ENCODE assay signal across 10 cellular contexts in the genomic region with DNA sequence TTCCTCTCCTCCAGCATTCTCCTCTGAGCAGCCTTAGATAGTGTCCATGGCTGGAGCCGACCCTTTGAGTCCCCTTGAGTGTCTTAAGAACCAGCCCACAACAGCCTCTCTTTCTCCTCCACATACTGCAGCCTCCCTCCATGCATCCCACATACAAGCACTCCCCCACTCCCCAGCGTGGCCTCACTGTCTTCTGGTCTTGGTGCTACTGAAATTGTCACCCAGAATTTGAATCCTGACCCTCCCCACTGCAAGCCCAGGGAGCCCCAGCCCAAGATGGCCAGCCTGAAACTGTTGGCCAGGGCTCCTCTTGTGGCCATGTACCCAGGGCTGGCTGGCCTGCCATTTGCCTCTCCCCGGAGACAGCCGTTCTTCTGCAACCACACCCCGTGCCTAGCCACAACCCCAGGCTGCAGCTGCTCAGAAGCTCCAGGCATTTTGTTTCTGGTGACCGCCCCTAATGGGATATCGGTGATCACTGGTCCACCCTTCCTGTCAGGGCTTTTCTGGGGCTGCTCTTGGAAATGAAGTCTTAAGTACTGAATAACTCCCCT. TPM values are rescaled to one million over a fixed set of nuclear protein-coding genes. Genes with fewer than 3 reads are reported as not detected.
DNase-seq lines count a peak whose midpoint lies in the region; ATAC-seq, FAIRE-seq and TF ChIP-seq lines count a peak whose summit lies in the region.
"Had no signal": no experiment of that assay in that cellular context is flagged by ENCODE, and none has a peak within 500 bp of the region (broad histone marks: within the 10 kb centered on the region; RNA-seq: fewer than 3 reads in every experiment).

No MANE protein-coding gene starts in this region.

- RAD21 ChIA-PET in GM12878 (lab: Charles Lee; ENCODE audit: unreplicated experiment): no interaction called here

- SMC1A ChIA-PET in GM12878 (lab: Charles Lee; ENCODE audit: uncharacterized antibody, unreplicated experiment): interaction anchor here (1.1 kb wide), 1 partner anchor 97 kb away, joined by 3 read pairs; no protein-coding TSS in a partner anchor

- in situ Hi-C loops in GM12878 (cut with MboI): no loop called here

- no peak overlapping the region for H3K27ac ChIP-seq in GM12878 (ENCODE audit: control insufficient read depth, insufficient read depth)
- H3K27ac ChIP-seq: transverse colon had no signal

- H3K4me2 ChIP-seq in GM12878 (ENCODE audit: control insufficient read depth, insufficient read depth): no peak overlapping the region

- H3K9me3 Mint-ChIP-seq in T-helper 1 cell treated with Interleukin-12 subunit alpha and Interleukin-12 subunit beta and Interleukin-4 antibody, amounts not matched to agents 30 μg/mL and 1 μg/mL, for 36 hours: no peaks in the 10 kb centered on the region

- intact Hi-C loops in GM12878 (cut with micrococcal nuclease; ENCODE audit: unreplicated experiment): no loop called here
- intact Hi-C loops in posterior vena cava (cut with DNase I): loop anchor here in 1 of 2 donors (10.0 kb wide), 1 partner anchor 406 kb away; no protein-coding TSS in a partner anchor

- no peak for DNase-seq in T-helper 1 cell
- no peak for DNase-seq in GM12878 (ENCODE audit: low read depth, low spot score)
- DNase-seq in posterior vena cava (ENCODE audit: low spot score): peak; percentile 76
- no peak for DNase-seq in NCI-H748 (lab: John Stamatoyannopoulos, UW; ENCODE audit: unreplicated experiment)
- DNase-seq: nucleus accumbens, transverse colon had no signal

- 45% methylated on average over 7 of the region's 7 CpGs for WGBS in GM12878 (ENCODE audit: insufficient coverage, insufficient replicate concordance, low lambda C conversion rate, missing lambda C conversion rate)

- no peak overlapping the region for H3K9ac ChIP-seq in GM12878 (ENCODE audit: control insufficient read depth, insufficient read depth, low read length)

- no peaks in the 10 kb centered on the region for H3K9me3 ChIP-seq in GM12878 (replicated peaks; ENCODE audit: control insufficient read depth, insufficient read depth, low read length)
- H3K9me3 ChIP-seq: transverse colon had no signal

- TF ChIP-seq RAD21 in GM12878 (IDR thresholded peaks at IDR 0.05; ENCODE audit: insufficient read depth, low read depth, low read length): no peak

- CTCF ChIA-PET in GM12878 (lab: Yijun Ruan, JAX): interaction anchor here (1.4 to 1.8 kb wide), 2 partner anchors 13 to 15 kb away, joined by 3 to 7 read pairs; no protein-coding TSS in a partner anchor

- ATAC-seq in HG03103 (IDR thresholded peaks at IDR 0.05; ENCODE audit: low read depth, unreplicated experiment) (peak; percentile 14), GM12878 (no peak; the same call in 1 of the 3 replicates), GM21367 (IDR thresholded peaks at IDR 0.05; ENCODE audit: unreplicated experiment) (no peak), HG03097 (IDR thresholded peaks at IDR 0.05; ENCODE audit: low FRiP score, unreplicated experiment) (no peak)

- H3K79me2 ChIP-seq in GM12878 (ENCODE audit: control insufficient read depth, insufficient read depth, low read length): no peaks in the 10 kb centered on the region

- no peak overlapping the region for H3K4me3 Mint-ChIP-seq in T-helper 1 cell treated with Interleukin-12 subunit alpha and Interleukin-12 subunit beta and Interleukin-4 antibody, amounts not matched to agents 30 μg/mL and 1 μg/mL, for 36 hours

- no peaks in the 10 kb centered on the region for H4K20me1 ChIP-seq in GM12878 (ENCODE audit: control insufficient read depth, insufficient read depth)

- peaks cover 8 to 9% of the 10 kb centered on the region in 2 experiments; a peak in 3 of 4 replicates for H3K36me3 ChIP-seq in GM12878 (ENCODE audit: control insufficient read depth in 2 of 2, insufficient read depth in 2 of 2, low read length in 1 of 2)

- no peak; the same call in 1 of the 2 replicates for TF ChIP-seq POLR2A in GM12878 (IDR thresholded peaks at IDR 0.05; ENCODE audit: low read depth, low read length)

- no peaks in the 10 kb centered on the region for H3K27me3 Mint-ChIP-seq in T-helper 1 cell treated with Interleukin-12 subunit alpha and Interleukin-12 subunit beta and Interleukin-4 antibody, amounts not matched to agents 30 μg/mL and 1 μg/mL, for 36 hours (ENCODE audit: low read depth)

- H3K4me1 ChIP-seq in GM12878 (ENCODE audit: control insufficient read depth, insufficient read depth, low read length): peaks cover 6% of the 10 kb centered on the region
- H3K4me1 ChIP-seq: transverse colon had no signal

- H3K27ac Mint-ChIP-seq in T-helper 1 cell treated with Interleukin-12 subunit alpha and Interleukin-12 subunit beta and Interleukin-4 antibody, amounts not matched to agents 30 μg/mL and 1 μg/mL, for 36 hours: peak overlapping the region; percentile 61

- no peak overlapping the region for H3K4me3 ChIP-seq in GM12878
- H3K4me3 ChIP-seq: transverse colon had no signal

- POLR2A ChIA-PET in GM12878 (lab: Charles Lee): no interaction called here

- no peak for TF ChIP-seq CTCF in GM12878 (IDR thresholded peaks at IDR 0.05 in 2 of 3, conservative IDR thresholded peaks at IDR 0.05 in 1 of 3; ENCODE audit: control insufficient read depth in 2 of 3, extremely low read depth in 1 of 3, insufficient read depth in 1 of 3, low read depth in 3 of 3, low read length in 3 of 3)

- no peak overlapping the region for H2AFZ ChIP-seq in GM12878 (ENCODE audit: control insufficient read depth, low read depth, low read length)

- no TSS peak for BruUV-seq in GM12878 (replicated peaks; lab: Mats Ljungman, UMichigan)

- no peak for TF ChIP-seq EP300 in GM12878 (IDR thresholded peaks at IDR 0.05; ENCODE audit: borderline replicate concordance in 1 of 2, control insufficient read depth in 1 of 2, low read depth in 2 of 2, low read length in 2 of 2)

- H3K4me1 Mint-ChIP-seq in T-helper 1 cell treated with Interleukin-12 subunit alpha and Interleukin-12 subunit beta and Interleukin-4 antibody, amounts not matched to agents 30 μg/mL and 1 μg/mL, for 36 hours (ENCODE audit: low read depth): peaks cover 35% of the 10 kb centered on the region

- no peak for FAIRE-seq in GM12878 (lab: Jason Lieb, UNC)

- no peaks in the 10 kb centered on the region for H3K27me3 ChIP-seq in GM12878 (replicated peaks in 1 of 2; ENCODE audit: control insufficient read depth in 2 of 2, insufficient read depth in 2 of 2, low read length in 1 of 2)
- H3K27me3 ChIP-seq: transverse colon had no signal

- peaks cover 38% of the 10 kb centered on the region for H3K36me3 Mint-ChIP-seq in T-helper 1 cell treated with Interleukin-12 subunit alpha and Interleukin-12 subunit beta and Interleukin-4 antibody, amounts not matched to agents 30 μg/mL and 1 μg/mL, for 36 hours (ENCODE audit: low read depth)

TF ChIP-seq in GM12878, 131 proteins besides CTCF, POLR2A, EP300 and RAD21:
- TF ChIP-seq MEF2B (IDR thresholded peaks at IDR 0.05; ENCODE audit: partially characterized antibody, poor library complexity, severe bottlenecking) (peak; percentile 48), TAF1 (IDR thresholded peaks at IDR 0.05; ENCODE audit: borderline replicate concordance, low read depth, low read length) (no peak), SPI1 (IDR thresholded peaks at IDR 0.05; ENCODE audit: borderline replicate concordance, insufficient read depth, low read depth, low read length) (peak; percentile 71; the same call in 1 of the 2 replicates)

RNA-seq across cellular contexts. Expression of gene SH2D4B, which starts 18.8 kb away (rescaled TPM):
- 1.2 TPM in 2 replicates for total RNA-seq in GM12878 (2013; cell fraction: nucleolus; rRNA removed)
- 0.05 and 0.06 TPM in 2 replicates for total RNA-seq in GM12878 (2014; rRNA removed)
- total RNA-seq in GM12878 (2014; rRNA removed; fragmentation: Illumina TruSeq; extraction: Trizol): not detected in 2 replicates
- 0.13 and 0.19 TPM in 2 replicates for total RNA-seq in GM12878 (2021)
- 0.07 TPM for polyA plus RNA-seq in GM12878 (2011; ENCODE audit: low read depth)
- 0.14 TPM in 2 replicates for polyA plus RNA-seq in GM12878 (2011; rRNA removed)
- polyA plus RNA-seq in GM12878 (2011; cell fraction: cytosol; rRNA removed): 0.08 and 0.09 TPM in 2 replicates
- polyA plus RNA-seq in GM12878 (2011; cell fraction: nucleus; rRNA removed): 0.61 and 0.67 TPM in 2 replicates
- 0.05 and 0.13 TPM in 2 replicates for polyA plus RNA-seq in GM12878 (2012)
- polyA plus RNA-seq in GM12878 (2014; fragmentation: Illumina TruSeq; extraction: Trizol): not detected in 2 replicates
- polyA plus RNA-seq in GM12878 (2014; fragmentation: Nextera tagmentation; extraction: Ambion mirVana): not detected
- polyA plus RNA-seq in GM12878 (2014; rRNA removed): 0.04 TPM in 1 of 2 replicates, not detected in the other
- polyA plus RNA-seq in GM12878 (2016; fragmentation: Nextera tagmentation; extraction: Ambion mirVana): under 1 TPM in 1 of 2 experiments, not detected in 1; 0.21 TPM
- polyA minus RNA-seq in GM12878 (2011; rRNA and poly(A)+ RNA removed): 0.29 and 0.52 TPM in 2 replicates
- polyA minus RNA-seq in GM12878 (2011; cell fraction: cytosol; rRNA and poly(A)+ RNA removed): 0.67 TPM in 1 of 2 replicates, not detected in the other
- polyA minus RNA-seq in GM12878 (2011; cell fraction: nucleus; rRNA and poly(A)+ RNA removed): 0.85 and 0.86 TPM in 2 replicates
- under 1 TPM in 1 of 2 donors, not detected in 1; 0.10 TPM for total RNA-seq in posterior vena cava
